In the genomic region with DNA sequence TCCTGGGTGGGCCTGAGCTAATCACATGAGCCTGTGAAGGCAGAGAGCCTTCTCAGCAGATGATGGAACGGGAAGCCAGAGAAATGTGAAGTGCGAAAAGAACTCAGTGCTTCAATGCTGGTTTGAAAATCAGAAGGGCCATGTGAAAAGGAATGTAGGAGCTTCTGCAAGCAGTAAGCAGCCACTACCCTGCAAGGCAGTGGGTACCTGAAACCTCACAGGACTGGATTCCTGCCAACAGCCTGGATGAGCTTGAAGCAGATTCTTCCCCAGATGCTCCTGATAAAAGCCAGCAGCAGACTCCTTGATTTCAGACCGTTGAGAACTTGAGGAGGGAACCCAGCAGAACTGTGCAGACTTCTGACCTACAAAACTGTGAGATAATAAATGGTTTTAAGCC, we compare ENCODE assay signal across 15 cellular contexts.
DNase-seq lines count a peak whose midpoint lies in the region; ATAC-seq and TF ChIP-seq lines count a peak whose summit lies in the region.
"Had no signal": no experiment of that assay in that cellular context is flagged by ENCODE, and none has a peak within 500 bp of the region (broad histone marks: within the 10 kb centered on the region; RNA-seq: fewer than 3 reads in every experiment).

No MANE protein-coding gene starts in this region.

- H3K27me3 ChIP-seq in stomach = no peaks in the 10 kb centered on the region
- H3K27me3 ChIP-seq: body of pancreas had no signal

- TF ChIP-seq POLR2A in erythroblast (IDR thresholded peaks at IDR 0.05; ENCODE audit: low read length) = no peak
- TF ChIP-seq POLR2A in stomach (IDR thresholded peaks at IDR 0.05) = no peak
- no peak for TF ChIP-seq POLR2A in lower leg skin (IDR thresholded peaks at IDR 0.05)

- intact Hi-C loops in stomach (cut with DNase I; ENCODE audit: low total_unique reads) = no loop called here
- intact Hi-C loops in lower leg skin (cut with DNase I; ENCODE audit: low total_unique reads) = no loop called here

- no peaks in the 10 kb centered on the region for H3K36me3 ChIP-seq in stomach

- 60 to 82% (median 69%) methylated on average over 3 of the region's 3 CpGs for WGBS in stomach, 5 donors
- WGBS in lower leg skin, 2 donors = 45 to 54% methylated on average over 3 of the region's 3 CpGs

- ATAC-seq in HG02885 (IDR thresholded peaks at IDR 0.05; ENCODE audit: poor library complexity, unreplicated experiment) (no peak), HG02623 (IDR thresholded peaks at IDR 0.05; ENCODE audit: unreplicated experiment) (no peak)
- ATAC-seq: body of pancreas; naive thymus-derived CD8-positive, alpha-beta T cell; stimulated activated naive CD8-positive, alpha-beta T cell treated with anti-CD3 and anti-CD28 coated beads, Interleukin-15, amount 100 ng/mL, for 72 hours had no signal

- TF ChIP-seq CTCF in stomach (IDR thresholded peaks at IDR 0.05) (no peak), lower leg skin (IDR thresholded peaks at IDR 0.05) (no peak)

- H3K4me3 ChIP-seq in stomach (no peak overlapping the region), lower leg skin (ENCODE audit: low read depth, poor library complexity, severe bottlenecking) (no peak overlapping the region)
- H3K4me3 ChIP-seq: body of pancreas had no signal

- H3K9me3 ChIP-seq in stomach = no peaks in the 10 kb centered on the region
- H3K9me3 ChIP-seq: body of pancreas had no signal

- DNase-seq in NCI-H2107 (lab: John Stamatoyannopoulos, UW) (peak; percentile 9), NCI-H2107 treated with DMSO at 0.1 percent for 48 hours (lab: John Stamatoyannopoulos, UW; ENCODE audit: unreplicated experiment) (no peak), NCI-H69 (lab: John Stamatoyannopoulos, UW) (peak; percentile 56), erythroblast (lab: John Stamatoyannopoulos, UW) (peak; percentile 17 to 20), stomach (no peak), lower leg skin (ENCODE audit: low spot score in 2 of 2) (no peak)
- DNase-seq: activated CD4-positive, alpha-beta T cell treated with anti-CD3 and anti-CD28 coated beads, Interleukin-2, amount 50 U/mL, for 48 hours; CD4-positive, alpha-beta memory T cell; GOT3; naive thymus-derived CD8-positive, alpha-beta T cell; NCI-H226; stimulated activated naive CD8-positive, alpha-beta T cell treated with anti-CD3 and anti-CD28 coated beads, Interleukin-15, amount 100 ng/mL, for 72 hours had no signal

- peaks cover 8 to 80% (median 39%) of the 10 kb centered on the region in 4 donors for H3K4me1 ChIP-seq in stomach

- H3K27ac ChIP-seq in stomach = peak overlapping the region in 3 of 5 donors; percentile 58 to 79 (median 77)
- H3K27ac ChIP-seq: body of pancreas had no signal

- TF ChIP-seq EP300 in stomach (IDR thresholded peaks at IDR 0.05) = no peak

Comparison
In these comparisons a context has a peak if more than half of its experiments do, and no peak if none do; other contexts are left out.
1. DNase-seq: peak in NCI-H2107 (single experiment), NCI-H69 (single experiment) and erythroblast (2 of 2); none in NCI-H2107 treated with DMSO at 0.1 percent for 48 hours (single experiment), stomach (single experiment) and lower leg skin (0 of 2).